11 cellular contexts compared by ENCODE assay signal in genomic region chr22:30868663-30869385, GRCh38.
DNase-seq lines count a peak whose midpoint lies in the region; FAIRE-seq and TF ChIP-seq lines count a peak whose summit lies in the region.
"Had no signal": no experiment of that assay in that cellular context is flagged by ENCODE, and none has a peak within 500 bp of the region (broad histone marks: within the 10 kb centered on the region; RNA-seq: fewer than 3 reads in every experiment).

No MANE protein-coding gene starts in this region.

- peak; percentile 18 for DNase-seq in GM12892 (ENCODE audit: insufficient read length)
- DNase-seq in NCI-H1105 treated with DMSO at 0.1 percent for 48 hours (lab: John Stamatoyannopoulos, UW), result peak; percentile 55
- no peak for DNase-seq in endodermal cell
- no peak for DNase-seq in osteocyte (ENCODE audit: extremely low spot score, unreplicated experiment)
- no peak for DNase-seq in AG20443 (ENCODE audit: low spot score)
- DNase-seq in retina, result no peak
- no peak for DNase-seq in cerebellar nuclear complex (lab: John Stamatoyannopoulos, UW)
- no peak for DNase-seq in colonic mucosa

- no peak for TF ChIP-seq POLR2A in GM12892 (IDR thresholded peaks at IDR 0.05; ENCODE audit: low read depth, low read length)

- H3K9me3 Mint-ChIP-seq in endodermal cell (no peaks in the 10 kb centered on the region), osteocyte (ENCODE audit: unreplicated experiment) (no peaks in the 10 kb centered on the region)

- peaks cover 14% of the 10 kb centered on the region for H3K4me1 Mint-ChIP-seq in endodermal cell
- peaks cover 16% of the 10 kb centered on the region for H3K4me1 Mint-ChIP-seq in osteocyte (ENCODE audit: unreplicated experiment)

- H3K9ac ChIP-seq in endodermal cell (ENCODE audit: extremely low read depth, low read length, poor library complexity, severe bottlenecking) (no peak overlapping the region), colonic mucosa (ENCODE audit: low read depth in 2 of 2, low read length in 2 of 2) (no peak overlapping the region)

- no peak overlapping the region for H3K4me3 ChIP-seq in endodermal cell (ENCODE audit: low read length)
- no peak overlapping the region for H3K4me3 ChIP-seq in colonic mucosa

- H3K4me3 Mint-ChIP-seq in endodermal cell, result no peak overlapping the region
- no peak overlapping the region for H3K4me3 Mint-ChIP-seq in osteocyte (ENCODE audit: unreplicated experiment)

- WGBS in endodermal cell (ENCODE audit: insufficient coverage in 1 of 2, insufficient read length in 1 of 2), 2 experiments, result 92 to 98% methylated on average over 7 to 12 of the region's 12 CpGs

- no peaks in the 10 kb centered on the region for H3K36me3 ChIP-seq in endodermal cell (ENCODE audit: control insufficient read depth, insufficient read depth, low read length)
- H3K36me3 ChIP-seq in colonic mucosa, result no peaks in the 10 kb centered on the region
- H3K36me3 ChIP-seq: neutrophil had no signal

- no peak overlapping the region for H3K27ac Mint-ChIP-seq in endodermal cell
- peak overlapping the region; percentile 91 for H3K27ac Mint-ChIP-seq in osteocyte (ENCODE audit: unreplicated experiment)

- H3K4me1 ChIP-seq in endodermal cell (ENCODE audit: control insufficient read depth, insufficient read depth, low read length), result no peaks in the 10 kb centered on the region
- no peaks in the 10 kb centered on the region for H3K4me1 ChIP-seq in colonic mucosa

- H3K27me3 Mint-ChIP-seq in endodermal cell (ENCODE audit: insufficient read depth) (no peaks in the 10 kb centered on the region), osteocyte (ENCODE audit: unreplicated experiment) (no peaks in the 10 kb centered on the region)

- no peaks in the 10 kb centered on the region for H3K36me3 Mint-ChIP-seq in endodermal cell (ENCODE audit: low read depth)
- H3K36me3 Mint-ChIP-seq in osteocyte (ENCODE audit: unreplicated experiment), result peaks cover 3% of the 10 kb centered on the region

- H3K27me3 ChIP-seq in endodermal cell (ENCODE audit: control insufficient read depth, insufficient read depth, low read length, poor library complexity, severe bottlenecking) (no peaks in the 10 kb centered on the region), colonic mucosa (no peaks in the 10 kb centered on the region)
- H3K27me3 ChIP-seq: neutrophil had no signal

- peak overlapping the region; percentile 49 for H3K27ac ChIP-seq in endodermal cell (ENCODE audit: low read depth, low read length)
- H3K27ac ChIP-seq in colonic mucosa, result no peak overlapping the region
- H3K27ac ChIP-seq: neutrophil, VCaP had no signal

- intact Hi-C loops in colonic mucosa (cut with DNase I), result loop anchor here (10.0 kb wide), 1 partner anchor 84 kb away; no protein-coding TSS in a partner anchor

- FAIRE-seq in GM12892 (lab: Jason Lieb, UNC), result no peak
- FAIRE-seq: endometrium had no signal

- TF ChIP-seq CTCF in endodermal cell (conservative IDR thresholded peaks at IDR 0.05) (no peak), osteocyte (IDR thresholded peaks at IDR 0.05) (no peak), colonic mucosa (IDR thresholded peaks at IDR 0.05) (no peak)

- H3K9me3 ChIP-seq in endodermal cell (ENCODE audit: control insufficient read depth, low read length), result no peaks in the 10 kb centered on the region
- no peaks in the 10 kb centered on the region for H3K9me3 ChIP-seq in colonic mucosa
- H3K9me3 ChIP-seq: neutrophil had no signal

Comparison
In these comparisons a context has a peak if more than half of its experiments do, and no peak if none do; other contexts are left out.
1. DNase-seq: peak in GM12892 (single experiment) and NCI-H1105 treated with DMSO at 0.1 percent for 48 hours (single experiment); none in endodermal cell (single experiment), osteocyte (single experiment), AG20443 (single experiment), retina (single experiment), cerebellar nuclear complex (0 of 2) and colonic mucosa (single experiment).